ENCODE assay signal across 2 cellular contexts in genomic region chr7:74007260-74007567, GRCh38.
A peak's percentile ranks its signal among the peaks of the same experiment; 100 is the strongest.
TF ChIP-seq lines count a peak whose summit lies in the region.

No MANE protein-coding gene starts in this region.

TF ChIP-seq in K562, 482 proteins besides CTCF, POLR2A, EP300 and RAD21:
- TF ChIP-seq PTBP1 (IDR thresholded peaks at IDR 0.05; ENCODE audit: low read depth, low read length) (peak; percentile 45; the same call in 1 of the 2 replicates), ZFP36 (IDR thresholded peaks at IDR 0.05; ENCODE audit: low read depth, low read length, partially characterized antibody) (peak; percentile 37), LCOR (CRISPR knock-in tag; IDR thresholded peaks at IDR 0.05) (no peak), KDM1A (IDR thresholded peaks at IDR 0.05) (peak in 1 of 2 experiments; percentile 23; a peak in 1 of 4 replicates), PATZ1 (CRISPR knock-in tag; IDR thresholded peaks at IDR 0.05; ENCODE audit: borderline replicate concordance) (no peak), RBM25 (IDR thresholded peaks at IDR 0.05; ENCODE audit: low read depth, low read length, severe bottlenecking) (peak; percentile 42), NCOA4 (IDR thresholded peaks at IDR 0.05; ENCODE audit: partially characterized antibody) (no peak)
TF ChIP-seq in K562: peak in this region for 4.

TF ChIP-seq in SK-N-SH, 30 proteins besides CTCF, POLR2A, EP300 and RAD21:
- TF ChIP-seq NFIC (IDR thresholded peaks at IDR 0.05; ENCODE audit: borderline replicate concordance) (no peak), RFX5 (IDR thresholded peaks at IDR 0.05; ENCODE audit: low read length) (no peak), FOSL2 (IDR thresholded peaks at IDR 0.05; ENCODE audit: borderline replicate concordance, low read depth) (no peak), ZBTB33 (IDR thresholded peaks at IDR 0.05; ENCODE audit: borderline replicate concordance, low read depth) (no peak), SMC3 (IDR thresholded peaks at IDR 0.05; ENCODE audit: low read depth, low read length) (no peak), MEF2A (IDR thresholded peaks at IDR 0.05; ENCODE audit: borderline replicate concordance, low read depth) (no peak), JUND (IDR thresholded peaks at IDR 0.05) (no peak), PBX3 (IDR thresholded peaks at IDR 0.05) (no peak), SIN3A (IDR thresholded peaks at IDR 0.05; ENCODE audit: borderline replicate concordance, low read depth, low read length) (no peak), YY1 (IDR thresholded peaks at IDR 0.05; ENCODE audit: low read depth) (no peak), IRF3 (IDR thresholded peaks at IDR 0.05; ENCODE audit: low read depth, low read length) (no peak), USF1 (IDR thresholded peaks at IDR 0.05; ENCODE audit: borderline replicate concordance, low read depth) (no peak), RCOR1 (IDR thresholded peaks at IDR 0.05; ENCODE audit: low read length) (no peak; the same call in 1 of the 2 replicates), ELF1 (IDR thresholded peaks at IDR 0.05) (no peak), TCF12 (IDR thresholded peaks at IDR 0.05) (no peak), POLR2AphosphoS5 (IDR thresholded peaks at IDR 0.05; ENCODE audit: low read depth, low read length) (no peak), MAX (IDR thresholded peaks at IDR 0.05; ENCODE audit: low read depth) (no peak), MXI1 (IDR thresholded peaks at IDR 0.05; ENCODE audit: low read depth, low read length) (no peak), CHD2 (IDR thresholded peaks at IDR 0.05; ENCODE audit: low read length, partially characterized antibody) (no peak), FOXM1 (IDR thresholded peaks at IDR 0.05; ENCODE audit: low read depth) (no peak)
